In genomic region chr4:184645904-184646610, GRCh38 we compare ENCODE assay signal across 11 cellular contexts. TPM values are rescaled to one million over a fixed set of nuclear protein-coding genes. Genes with fewer than 3 reads are reported as not detected.
A peak's percentile ranks its signal among the peaks of the same experiment; 100 is the strongest.
DNase-seq lines count a peak whose midpoint lies in the region; ATAC-seq and TF ChIP-seq lines count a peak whose summit lies in the region.
"Had no signal": no experiment of that assay in that cellular context is flagged by ENCODE, and none has a peak within 500 bp of the region (broad histone marks: within the 10 kb centered on the region; RNA-seq: fewer than 3 reads in every experiment).

No MANE protein-coding gene starts in this region.

- H3K27ac ChIP-seq in SK-N-MC (peak overlapping the region; percentile 28; the same call in 1 of the 2 replicates), endodermal cell (ENCODE audit: low read depth, low read length) (no peak overlapping the region), sigmoid colon (peak overlapping the region in 3 of 4 donors; percentile 94 to 97 (median 97)), neuronal stem cell (replicated peaks; ENCODE audit: low read length) (no peak overlapping the region)
- H3K27ac ChIP-seq: uterus had no signal

- intact Hi-C loops in sigmoid colon (cut with DNase I), result loop anchor here (5.0 kb wide), 2 partner anchors 101 to 174 kb away; partner anchors contain the start of gene IRF2

- no peak overlapping the region for H3K23ac ChIP-seq in neuronal stem cell (ENCODE audit: low read depth, low read length, poor library complexity)

- H3K27me3 Mint-ChIP-seq in T-helper 2 cell treated with Interferon-gamma antibody and Interleukin-4, amounts not matched to agents 5 μg/mL and 100 μg/mL, for 36 hours (ENCODE audit: low read depth), result no peaks in the 10 kb centered on the region
- no peaks in the 10 kb centered on the region for H3K27me3 Mint-ChIP-seq in endodermal cell (ENCODE audit: insufficient read depth)
- H3K27me3 Mint-ChIP-seq: dendritic cell treated with granulocyte-macrophage colony-stimulating factor and Interleukin-4, amounts not matched to agents 40 ng/mL and 50 ng/mL, for 4 days had no signal

- no peaks in the 10 kb centered on the region for H3K9me3 ChIP-seq in SK-N-MC (ENCODE audit: low read depth, low read length)
- no peaks in the 10 kb centered on the region for H3K9me3 ChIP-seq in endodermal cell (ENCODE audit: control insufficient read depth, low read length)
- no peaks in the 10 kb centered on the region for H3K9me3 ChIP-seq in sigmoid colon
- H3K9me3 ChIP-seq in neuronal stem cell (replicated peaks in 1 of 2; ENCODE audit: control insufficient read depth in 2 of 2, insufficient read depth in 1 of 2, low read depth in 1 of 2, low read length in 2 of 2), result no peaks in the 10 kb centered on the region
- H3K9me3 ChIP-seq: uterus had no signal

- no peak for DNase-seq in T-helper 2 cell treated with Interferon-gamma antibody and Interleukin-4, amounts not matched to agents 5 μg/mL and 100 μg/mL, for 36 hours (ENCODE audit: low spot score)
- DNase-seq in T-helper 2 cell (no peak), SK-N-MC (ENCODE audit: low read depth, low spot score) (no peak), endodermal cell (no peak), sigmoid colon (no peak), SHP77 treated with DMSO at 0.1 percent for 48 hours (lab: John Stamatoyannopoulos, UW) (no peak), neuronal stem cell (ENCODE audit: low spot score) (no peak)
- DNase-seq: ACHN, uterus had no signal

- H3K4me1 ChIP-seq in endodermal cell (ENCODE audit: control insufficient read depth, insufficient read depth, low read length) (no peaks in the 10 kb centered on the region), sigmoid colon (peaks cover 0 to 59% (median 36%) of the 10 kb centered on the region in 4 donors), neuronal stem cell (ENCODE audit: control insufficient read depth in 2 of 2, insufficient read depth in 1 of 2, low read depth in 1 of 2, low read length in 2 of 2) (peaks cover 10 to 11% of the 10 kb centered on the region in 2 donors)

- H3K14ac ChIP-seq in neuronal stem cell (ENCODE audit: low read length), result no peak overlapping the region

- H3K4ac ChIP-seq in neuronal stem cell (ENCODE audit: low read length), result no peak overlapping the region

- peaks cover 6% of the 10 kb centered on the region; the same call in 1 of the 2 replicates for H3K36me3 ChIP-seq in SK-N-MC (ENCODE audit: insufficient read depth, low read length)
- H3K36me3 ChIP-seq in endodermal cell (ENCODE audit: control insufficient read depth, insufficient read depth, low read length), result peaks cover 20% of the 10 kb centered on the region
- no peaks in the 10 kb centered on the region for H3K36me3 ChIP-seq in sigmoid colon
- H3K36me3 ChIP-seq in neuronal stem cell (replicated peaks in 1 of 2; ENCODE audit: control insufficient read depth in 2 of 2, insufficient read depth in 2 of 2, low read length in 2 of 2), result peaks cover 2 to 27% of the 10 kb centered on the region in 2 donors
- H3K36me3 ChIP-seq: uterus had no signal

- no peak overlapping the region for H3K18ac ChIP-seq in neuronal stem cell (ENCODE audit: low read length)

- H2BK15ac ChIP-seq in neuronal stem cell (ENCODE audit: low read length), result no peak overlapping the region

- peaks cover 52% of the 10 kb centered on the region for H3K4me1 Mint-ChIP-seq in T-helper 2 cell treated with Interferon-gamma antibody and Interleukin-4, amounts not matched to agents 5 μg/mL and 100 μg/mL, for 36 hours (ENCODE audit: low read depth)
- peaks cover 35% of the 10 kb centered on the region for H3K4me1 Mint-ChIP-seq in endodermal cell

- H3K36me3 Mint-ChIP-seq in T-helper 2 cell treated with Interferon-gamma antibody and Interleukin-4, amounts not matched to agents 5 μg/mL and 100 μg/mL, for 36 hours (ENCODE audit: low read depth), result peaks cover 61% of the 10 kb centered on the region
- peaks cover 18% of the 10 kb centered on the region for H3K36me3 Mint-ChIP-seq in endodermal cell (ENCODE audit: low read depth)

- H2BK120ac ChIP-seq in neuronal stem cell (ENCODE audit: low read depth, low read length), result no peak overlapping the region

- WGBS in endodermal cell (ENCODE audit: insufficient coverage in 1 of 2, insufficient read length in 1 of 2), 2 experiments, result 75 to 90% methylated on average over 2 to 6 of the region's 6 CpGs
- WGBS in sigmoid colon, 2 donors, result 30 to 57% methylated on average over 6 of the region's 6 CpGs
- no CpG with 5 or more reads among the region's 6 CpGs for WGBS in neuronal stem cell (ENCODE audit: extremely low coverage in 2 of 2, insufficient read length in 2 of 2, insufficient replicate concordance in 1 of 2), 2 donors

- peak overlapping the region; percentile 96 for H3K4me3 Mint-ChIP-seq in T-helper 2 cell treated with Interferon-gamma antibody and Interleukin-4, amounts not matched to agents 5 μg/mL and 100 μg/mL, for 36 hours
- peak overlapping the region; percentile 89 for H3K4me3 Mint-ChIP-seq in endodermal cell
- H3K4me3 Mint-ChIP-seq: dendritic cell treated with granulocyte-macrophage colony-stimulating factor and Interleukin-4, amounts not matched to agents 40 ng/mL and 50 ng/mL, for 4 days had no signal

- H2AK5ac ChIP-seq in neuronal stem cell (ENCODE audit: low read depth, low read length), result no peak overlapping the region

- no peaks in the 10 kb centered on the region for H3K9me3 Mint-ChIP-seq in T-helper 2 cell treated with Interferon-gamma antibody and Interleukin-4, amounts not matched to agents 5 μg/mL and 100 μg/mL, for 36 hours
- H3K9me3 Mint-ChIP-seq in endodermal cell, result no peaks in the 10 kb centered on the region
- H3K9me3 Mint-ChIP-seq: dendritic cell treated with granulocyte-macrophage colony-stimulating factor and Interleukin-4, amounts not matched to agents 40 ng/mL and 50 ng/mL, for 4 days had no signal

- H3K4me3 ChIP-seq in SK-N-MC (0 out of 2 replicates have a peak overlapping the region, but pooled peaks have one; percentile 10), endodermal cell (ENCODE audit: low read length) (no peak overlapping the region), sigmoid colon (no peak overlapping the region), neuronal stem cell (ENCODE audit: low read length in 2 of 2) (no peak overlapping the region)
- H3K4me3 ChIP-seq: uterus had no signal

- no peak for TF ChIP-seq EP300 in sigmoid colon (IDR thresholded peaks at IDR 0.05)

- peak overlapping the region; percentile 43 for H3K27ac Mint-ChIP-seq in T-helper 2 cell treated with Interferon-gamma antibody and Interleukin-4, amounts not matched to agents 5 μg/mL and 100 μg/mL, for 36 hours
- no peak overlapping the region for H3K27ac Mint-ChIP-seq in endodermal cell
- H3K27ac Mint-ChIP-seq: dendritic cell treated with granulocyte-macrophage colony-stimulating factor and Interleukin-4, amounts not matched to agents 40 ng/mL and 50 ng/mL, for 4 days had no signal

- H3K27me3 ChIP-seq in endodermal cell (ENCODE audit: control insufficient read depth, insufficient read depth, low read length, poor library complexity, severe bottlenecking) (no peaks in the 10 kb centered on the region), sigmoid colon (no peaks in the 10 kb centered on the region), neuronal stem cell (ENCODE audit: control insufficient read depth in 3 of 3, insufficient read depth in 3 of 3, low read depth in 1 of 3, low read length in 3 of 3) (no peaks in the 10 kb centered on the region)
- H3K27me3 ChIP-seq: uterus had no signal

- H2AFZ ChIP-seq in neuronal stem cell (ENCODE audit: low read length), result no peak overlapping the region

- H3K4me2 ChIP-seq in neuronal stem cell (ENCODE audit: insufficient read depth, low read length, poor library complexity, severe bottlenecking), result no peak overlapping the region

- H3K9ac ChIP-seq in SK-N-MC (ENCODE audit: insufficient read length), result no peak overlapping the region
- no peak overlapping the region for H3K9ac ChIP-seq in endodermal cell (ENCODE audit: extremely low read depth, low read length, poor library complexity, severe bottlenecking)
- H3K9ac ChIP-seq in neuronal stem cell (ENCODE audit: low read depth, low read length, poor library complexity), result no peak overlapping the region

- ATAC-seq in GM19023 (IDR thresholded peaks at IDR 0.05; ENCODE audit: unreplicated experiment), result no peak

- TF ChIP-seq CTCF in endodermal cell (conservative IDR thresholded peaks at IDR 0.05) (no peak), sigmoid colon (IDR thresholded peaks at IDR 0.05) (no peak)

- H4K91ac ChIP-seq in neuronal stem cell (ENCODE audit: low read depth, low read length, poor library complexity), result no peak overlapping the region

- H4K8ac ChIP-seq in neuronal stem cell (ENCODE audit: low read depth, low read length), result no peak overlapping the region

- H2BK12ac ChIP-seq in neuronal stem cell (ENCODE audit: low read length), result no peak overlapping the region

- TF ChIP-seq POLR2A in sigmoid colon (IDR thresholded peaks at IDR 0.05), result no peak

- no peak overlapping the region for H2BK5ac ChIP-seq in neuronal stem cell (ENCODE audit: low read length)

- H3K79me1 ChIP-seq in neuronal stem cell (ENCODE audit: low read depth, low read length), result peaks cover 2% of the 10 kb centered on the region

RNA-seq across cellular contexts. Expression of gene CASP3, which starts 3.2 kb away (rescaled TPM):
- total RNA-seq in endodermal cell (10 to 100 TPM; 49.8 to 62.9 TPM), sigmoid colon (10 to 100 TPM in 3 of 4 donors, 1 to 10 TPM in 1; 9.4 to 20.3 (median 17.7) TPM)
- 41.9 TPM for polyA plus RNA-seq in endodermal cell (2013, experiment 1 of 2)
- 40.7 TPM for polyA plus RNA-seq in endodermal cell (2013, experiment 2 of 2)
- 10 to 100 TPM; 35.7 to 70.1 (median 48.6) TPM for polyA plus RNA-seq in sigmoid colon
- polyA plus RNA-seq in neuronal stem cell (2013, experiment 1 of 2), result 21.2 TPM
- polyA plus RNA-seq in neuronal stem cell (2013, experiment 2 of 2), result 21.7 TPM

RNA-seq across cellular contexts. Expression of gene PRIMPOL, which starts 3.5 kb away (rescaled TPM):
- 10 to 100 TPM; 10.1 to 12.0 TPM for total RNA-seq in endodermal cell
- polyA plus RNA-seq in endodermal cell (2013, experiment 1 of 2), result 21.1 TPM
- polyA plus RNA-seq in endodermal cell (2013, experiment 2 of 2), result 15.9 TPM
- 10 to 100 TPM; 18.7 to 32.1 (median 29.9) TPM for total RNA-seq in sigmoid colon
- polyA plus RNA-seq in sigmoid colon, result 10 to 100 TPM; 12.0 to 67.3 (median 30.5) TPM
- 11.9 TPM for polyA plus RNA-seq in neuronal stem cell (2013, experiment 1 of 2)
- 11.5 TPM for polyA plus RNA-seq in neuronal stem cell (2013, experiment 2 of 2)

Comparison
In these comparisons a context has a peak if more than half of its experiments do, and no peak if none do; other contexts are left out.
1. H3K27ac ChIP-seq: peak in SK-N-MC (single experiment) and sigmoid colon (3 of 4); none in endodermal cell (single experiment) and neuronal stem cell (single experiment).